In genomic region chr11:94623120-94623735, GRCh38 we compare ENCODE assay signal across 8 cellular contexts. TPM values are rescaled to one million over a fixed set of nuclear protein-coding genes. Genes with fewer than 3 reads are reported as not detected.
DNase-seq lines count a peak whose midpoint lies in the region; ATAC-seq and TF ChIP-seq lines count a peak whose summit lies in the region.

No MANE protein-coding gene starts in this region.

- no peaks in the 10 kb centered on the region for H3K36me3 ChIP-seq in CD4-positive, alpha-beta memory T cell (ENCODE audit: insufficient read depth, low read length)
- H3K36me3 ChIP-seq in upper lobe of left lung, result peaks cover 0 to 3% (median 0%) of the 10 kb centered on the region in 4 donors

- peaks cover 0 to 10% of the 10 kb centered on the region in 2 donors for H3K36me3 Mint-ChIP-seq in CD4-positive, alpha-beta memory T cell

- TF ChIP-seq EP300 in upper lobe of left lung (IDR thresholded peaks at IDR 0.05), result no peak

- H3K27ac ChIP-seq in CD4-positive, alpha-beta memory T cell (ENCODE audit: low read depth, low read length), result no peak overlapping the region
- no peak overlapping the region for H3K27ac ChIP-seq in upper lobe of left lung

- H3K27ac Mint-ChIP-seq in CD4-positive, alpha-beta memory T cell, result no peak overlapping the region

- intact Hi-C loops in CD4-positive, alpha-beta memory T cell (cut with micrococcal nuclease), result loop anchor here (1.0 kb wide), 1 partner anchor 445 kb away; no protein-coding TSS in a partner anchor

- CTCF ChIA-PET in CD4-positive, alpha-beta memory T cell (lab: Charles Lee; ENCODE audit: partially characterized antibody), result interaction anchor here (0.7 to 1.3 kb wide), 5 partner anchors 27 to 1802 kb away, joined by 3 read pairs; no protein-coding TSS in a partner anchor

- no peak overlapping the region for H3K4me3 Mint-ChIP-seq in CD4-positive, alpha-beta memory T cell

- H3K4me3 ChIP-seq in CD4-positive, alpha-beta memory T cell (ENCODE audit: low read length in 2 of 2), result no peak overlapping the region
- H3K4me3 ChIP-seq in epithelial cell of proximal tubule (ENCODE audit: low read depth, low read length) (no peak overlapping the region), upper lobe of left lung (no peak overlapping the region)

- TF ChIP-seq CTCF in epithelial cell of proximal tubule (conservative IDR thresholded peaks at IDR 0.05; ENCODE audit: low read depth, low read length) (peak; percentile 87), upper lobe of left lung (IDR thresholded peaks at IDR 0.05) (peak; percentile 73 to 89 (median 76))

- no peak for TF ChIP-seq POLR2A in upper lobe of left lung (IDR thresholded peaks at IDR 0.05)

- peak; percentile 88 for ATAC-seq in HG03520 (IDR thresholded peaks at IDR 0.05; ENCODE audit: unreplicated experiment)
- peak; percentile 88 to 93 for ATAC-seq in upper lobe of left lung (ENCODE audit: low FRiP score in 2 of 2)

- 32 to 33% methylated on average over 6 of the region's 6 CpGs for WGBS in upper lobe of left lung, 2 donors

- no peaks in the 10 kb centered on the region for H3K9me3 ChIP-seq in CD4-positive, alpha-beta memory T cell (ENCODE audit: control insufficient read depth in 1 of 2, low read length in 2 of 2)
- H3K9me3 ChIP-seq in upper lobe of left lung, result peaks cover 0 to 7% (median 1%) of the 10 kb centered on the region in 4 donors

- H3K9me3 Mint-ChIP-seq in CD4-positive, alpha-beta memory T cell, result peaks cover 0 to 19% (median 12%) of the 10 kb centered on the region in 8 donors

- no peaks in the 10 kb centered on the region for H3K27me3 ChIP-seq in CD4-positive, alpha-beta memory T cell (ENCODE audit: insufficient read depth, low read length)
- H3K27me3 ChIP-seq in upper lobe of left lung, result no peaks in the 10 kb centered on the region

- H3K27me3 Mint-ChIP-seq in CD4-positive, alpha-beta memory T cell, result peaks cover 5 to 7% of the 10 kb centered on the region in 2 donors

- peaks cover 0 to 2% (median 0%) of the 10 kb centered on the region in 4 donors for H3K4me1 Mint-ChIP-seq in CD4-positive, alpha-beta memory T cell

- POLR2A ChIA-PET in CD4-positive, alpha-beta memory T cell (lab: Charles Lee; ENCODE audit: partially characterized antibody), result interaction anchor here (1.2 kb wide), 1 partner anchor 529 kb away, joined by 3 read pairs; no protein-coding TSS in a partner anchor

- no peaks in the 10 kb centered on the region for H3K4me1 ChIP-seq in CD4-positive, alpha-beta memory T cell (ENCODE audit: insufficient read depth, low read length)
- H3K4me1 ChIP-seq in upper lobe of left lung, result no peaks in the 10 kb centered on the region

- DNase-seq in CD4-positive, alpha-beta memory T cell, result peak in 4 of 5 donors; percentile 28 to 39 (median 30)
- DNase-seq in GM19238 (ENCODE audit: insufficient read length, low spot score), result peak; percentile 28
- peak; percentile 32 for DNase-seq in NCI-H510A (lab: John Stamatoyannopoulos, UW)
- peak; percentile 4 to 31 for DNase-seq in activated CD4-positive, alpha-beta T cell treated with anti-CD3 and anti-CD28 coated beads for 4 hours
- DNase-seq in epithelial cell of proximal tubule (ENCODE audit: low read depth), result no peak
- peak; percentile 83 for DNase-seq in myocyte (ENCODE audit: low read depth)
- DNase-seq in upper lobe of left lung, result peak in 1 of 2 donors; percentile 37

RNA-seq across cellular contexts. Expression of gene PIWIL4, which starts 56.1 kb away (rescaled TPM):
- 1 to 10 TPM; 1.3 to 1.6 TPM for total RNA-seq in CD4-positive, alpha-beta memory T cell
- 1 to 10 TPM in 1 of 2 donors, under 1 TPM in 1; 0.27 to 1.2 TPM for polyA plus RNA-seq in CD4-positive, alpha-beta memory T cell
- 0.22 and 1.2 TPM in 2 replicates for total RNA-seq in epithelial cell of proximal tubule
- total RNA-seq in myocyte, result 0.72 and 0.73 TPM in 2 replicates
- polyA plus RNA-seq in myocyte (2012), result 0.68 TPM
- total RNA-seq in upper lobe of left lung, result 1 to 10 TPM; 1.5 to 9.4 (median 4.8) TPM
